ENCODE assay signal across 16 cellular contexts in the genomic region with DNA sequence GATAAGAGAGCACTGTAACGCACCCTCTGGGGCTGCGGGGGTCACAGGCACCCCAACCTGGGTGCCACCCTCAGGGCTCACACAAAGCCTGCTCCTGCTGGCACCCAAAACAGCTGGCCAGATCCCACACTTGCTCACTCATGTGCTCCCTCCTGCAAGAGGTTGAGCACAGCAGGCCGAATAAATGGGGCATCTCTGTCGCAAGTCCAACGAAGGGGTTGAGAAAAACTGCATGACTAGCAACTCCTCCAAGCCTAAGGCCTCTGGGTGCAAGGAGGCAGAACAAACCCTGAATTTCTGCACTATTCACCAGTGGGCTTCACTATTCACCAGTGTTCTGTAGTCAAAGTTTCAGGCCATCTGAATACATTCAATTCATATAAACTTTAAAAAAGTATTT.
"Had no signal": no experiment of that assay in that cellular context is flagged by ENCODE, and none has a peak within 500 bp of the region (broad histone marks: within the 10 kb centered on the region; RNA-seq: fewer than 3 reads in every experiment).

No MANE protein-coding gene starts in this region.

- DNase-seq: activated CD4-positive, alpha-beta T cell treated with anti-CD3 and anti-CD28 coated beads, Interleukin-2, amount 10 ng/mL, durations not matched to agents 7 days and 5 days; activated CD4-positive, CD25-positive, alpha-beta regulatory T cell; activated gamma-delta T cell treated with Interleukin-2 at 50 U/mL for 16 hours; activated T-cell treated with anti-CD3 and anti-CD28 coated beads for 4 hours; dermis blood vessel endothelial cell; endodermal cell; heart right ventricle; left cardiac atrium; lower lobe of right lung; ovary; stimulated activated CD4-positive, alpha-beta T cell treated with anti-CD3 and anti-CD28 coated beads, Interleukin-1b, Interleukin-23, amount 100 ng/mL, for 48 hours; tibial artery; uterus had no signal

- H3K4me3 ChIP-seq: gastroesophageal sphincter, heart right ventricle, lower lobe of right lung, neural progenitor cell, ovary, tibial artery, uterus had no signal

- H3K4me1 ChIP-seq: gastroesophageal sphincter, neural progenitor cell, tibial artery, uterus had no signal

- H3K27ac Mint-ChIP-seq: endodermal cell, neural progenitor cell had no signal

- ATAC-seq: gastroesophageal sphincter, heart right ventricle, left cardiac atrium, lower lobe of right lung, sciatic nerve had no signal

- H3K27me3 Mint-ChIP-seq: activated CD4-positive, alpha-beta T cell treated with anti-CD3 and anti-CD28 coated beads, Interleukin-2, amount 10 ng/mL, durations not matched to agents 7 days and 5 days had no signal

- H3K4me1 Mint-ChIP-seq: endodermal cell, neural progenitor cell had no signal

- H3K36me3 ChIP-seq: neural progenitor cell, ovary, uterus had no signal

- H3K27ac ChIP-seq: gastroesophageal sphincter, heart right ventricle, lower lobe of right lung, neural progenitor cell, ovary, tibial artery, uterus had no signal

- H3K4me3 Mint-ChIP-seq: activated CD4-positive, alpha-beta T cell treated with anti-CD3 and anti-CD28 coated beads, Interleukin-2, amount 10 ng/mL, durations not matched to agents 7 days and 5 days; endodermal cell; neural progenitor cell had no signal

- H3K27me3 ChIP-seq: gastroesophageal sphincter, heart right ventricle, neural progenitor cell, ovary, tibial artery, uterus had no signal

- H3K9me3 Mint-ChIP-seq: activated CD4-positive, alpha-beta T cell treated with anti-CD3 and anti-CD28 coated beads, Interleukin-2, amount 10 ng/mL, durations not matched to agents 7 days and 5 days; endodermal cell; neural progenitor cell had no signal

- H3K9me3 ChIP-seq: gastroesophageal sphincter, heart right ventricle, lower lobe of right lung, ovary, tibial artery, uterus had no signal
